In the genomic region with DNA sequence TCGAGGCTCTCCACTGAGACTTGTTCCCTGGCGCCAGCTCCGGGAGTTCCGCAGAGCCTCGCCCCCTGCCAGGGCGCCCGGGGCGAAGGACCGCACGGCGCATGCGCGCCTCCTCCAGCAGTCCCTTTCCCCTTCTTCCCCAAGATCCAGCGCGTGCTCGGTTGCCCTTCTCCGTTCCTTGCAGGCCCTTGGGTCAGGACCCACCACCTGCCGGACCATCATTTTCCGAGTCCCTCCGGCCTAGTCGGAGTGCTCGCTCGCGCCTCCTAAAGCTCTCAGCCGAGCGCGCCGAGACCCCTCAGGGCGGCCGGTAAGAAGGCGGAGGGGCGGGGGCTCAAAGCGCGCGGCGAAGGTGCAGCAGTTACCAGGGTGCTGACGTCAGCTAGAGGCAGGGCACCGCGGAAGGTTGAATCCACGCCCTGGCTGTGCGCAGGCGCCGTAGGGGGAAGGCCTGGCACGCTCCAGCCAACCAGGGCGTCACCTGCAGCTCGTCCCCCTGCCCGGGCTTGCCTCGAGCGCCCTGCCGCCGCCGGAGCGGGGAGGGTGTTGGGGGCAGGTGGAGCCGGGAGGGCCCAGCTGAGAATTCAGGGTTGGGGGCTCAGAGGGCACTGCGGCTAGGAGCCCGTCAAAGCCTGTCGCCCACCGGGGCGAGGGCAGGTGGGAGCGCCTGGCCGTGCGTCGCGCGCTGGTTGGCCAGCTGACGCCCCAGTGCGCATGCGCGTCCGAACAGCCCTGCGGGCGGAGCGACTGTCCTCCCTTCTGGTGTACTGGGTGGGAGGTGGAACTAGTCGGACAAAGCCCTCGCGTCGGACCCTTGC, we compare ENCODE assay signal across 1 cellular context.
TF ChIP-seq lines count a peak whose summit lies in the region.

A gene with protein sequence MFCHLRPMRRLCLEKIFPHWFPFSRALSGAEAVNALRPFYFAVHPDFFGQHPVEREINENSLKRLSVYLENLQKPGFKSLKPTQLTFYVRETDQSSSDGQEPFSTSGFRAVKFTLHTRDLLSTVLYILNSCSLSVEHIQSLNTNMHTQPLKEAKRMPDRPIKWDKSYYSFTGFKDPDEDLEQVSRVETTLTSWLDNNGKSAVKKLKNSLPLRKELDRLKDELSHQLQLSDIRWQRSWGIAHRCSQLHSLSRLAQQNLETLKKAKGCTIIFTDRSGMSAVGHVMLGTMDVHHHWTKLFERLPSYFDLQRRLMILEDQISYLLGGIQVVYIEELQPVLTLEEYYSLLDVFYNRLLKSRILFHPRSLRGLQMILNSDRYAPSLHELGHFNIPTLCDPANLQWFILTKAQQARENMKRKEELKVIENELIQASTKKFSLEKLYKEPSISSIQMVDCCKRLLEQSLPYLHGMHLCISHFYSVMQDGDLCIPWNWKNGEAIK (plus strand): TSS at position 757 of the 818 bp plus-strand sequence. CDS start 16,017 bp downstream, outside the sequence.

TF ChIP-seq in K562, 482 proteins besides CTCF, POLR2A, EP300 and RAD21 (continued from another document and continues in another):
- TF ChIP-seq, protein P1, sequence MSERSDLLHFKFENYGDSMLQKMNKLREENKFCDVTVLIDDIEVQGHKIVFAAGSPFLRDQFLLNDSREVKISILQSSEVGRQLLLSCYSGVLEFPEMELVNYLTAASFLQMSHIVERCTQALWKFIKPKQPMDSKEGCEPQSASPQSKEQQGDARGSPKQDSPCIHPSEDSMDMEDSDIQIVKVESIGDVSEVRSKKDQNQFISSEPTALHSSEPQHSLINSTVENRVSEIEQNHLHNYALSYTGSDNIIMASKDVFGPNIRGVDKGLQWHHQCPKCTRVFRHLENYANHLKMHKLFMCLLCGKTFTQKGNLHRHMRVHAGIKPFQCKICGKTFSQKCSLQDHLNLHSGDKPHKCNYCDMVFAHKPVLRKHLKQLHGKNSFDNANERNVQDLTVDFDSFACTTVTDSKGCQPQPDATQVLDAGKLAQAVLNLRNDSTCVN (CRISPR knock-in tag; IDR thresholded peaks at IDR 0.05) = peak; percentile 9; the same call in 1 of the 2 replicates
- TF ChIP-seq ZNF184 (CRISPR knock-in tag; IDR thresholded peaks at IDR 0.05) (no peak), HDAC1 (IDR thresholded peaks at IDR 0.05) (peak in 1 of 2 experiments; percentile 87; a peak in 1 of 4 replicates), PHF21A (IDR thresholded peaks at IDR 0.05; ENCODE audit: borderline replicate concordance, low read depth) (no peak; the same call in 1 of the 2 replicates), ZNF263 (CRISPR knock-in tag; IDR thresholded peaks at IDR 0.05; ENCODE audit: borderline replicate concordance) (peak; percentile 76; the same call in 1 of the 2 replicates), GABPA (tag; conservative IDR thresholded peaks at IDR 0.05; ENCODE audit: low read depth) (no peak), SRSF3 (IDR thresholded peaks at IDR 0.05; ENCODE audit: insufficient read depth, low read length) (no peak), RBM34 (IDR thresholded peaks at IDR 0.05; ENCODE audit: borderline replicate concordance, insufficient read depth, low read length) (0 out of 2 replicates have a peak, but pooled peaks have one; percentile 56), MIER1 (IDR thresholded peaks at IDR 0.05; ENCODE audit: low read depth) (no peak), BRF1 (IDR thresholded peaks at IDR 0.05; ENCODE audit: borderline replicate concordance, extremely low read depth, insufficient read length) (no peak), ETV1 (tag; conservative IDR thresholded peaks at IDR 0.05; ENCODE audit: low read depth) (no peak; the same call in 1 of the 2 replicates), ATF1 (CRISPR knock-in tag; IDR thresholded peaks at IDR 0.05) (0 out of 2 replicates have a peak, but pooled peaks have one; percentile 37), ATF1 (tag; IDR thresholded peaks at IDR 0.05) (peak; percentile 98), RUNX1 (IDR thresholded peaks at IDR 0.05; ENCODE audit: low read depth) (0 out of 2 replicates have a peak, but pooled peaks have one; percentile 42), POLR3A (IDR thresholded peaks at IDR 0.05; ENCODE audit: borderline replicate concordance, extremely low read depth, insufficient read depth, insufficient read length) (no peak), XRCC4 (IDR thresholded peaks at IDR 0.05; ENCODE audit: extremely low read depth, insufficient read depth, insufficient read length) (no peak), NR2F6 (CRISPR knock-in tag; IDR thresholded peaks at IDR 0.05) (no peak), ZNF384 (IDR thresholded peaks at IDR 0.05; ENCODE audit: low read depth, low read length) (no peak), CHCHD3 (CRISPR knock-in tag; IDR thresholded peaks at IDR 0.05) (no peak), SAP30 (IDR thresholded peaks at IDR 0.05; ENCODE audit: borderline replicate concordance, insufficient read depth, low read depth, low read length, poor library complexity, severe bottlenecking) (peak; percentile 44), TAL1 (IDR thresholded peaks at IDR 0.05) (no peak), SUPT5H (IDR thresholded peaks at IDR 0.05) (peak; percentile 96), SMARCE1 (IDR thresholded peaks at IDR 0.05) (0 out of 2 replicates have a peak, but pooled peaks have one; percentile 27), HDAC6 (IDR thresholded peaks at IDR 0.05; ENCODE audit: low read depth, low read length) (no peak), ZSCAN32 (CRISPR knock-in tag; IDR thresholded peaks at IDR 0.05) (no peak), HNRNPK (IDR thresholded peaks at IDR 0.05; ENCODE audit: low read depth, low read length, poor library complexity, severe bottlenecking) (peak; percentile 53), SMAD4 (CRISPR knock-in tag; conservative IDR thresholded peaks at IDR 0.05) (peak; percentile 8; the same call in 1 of the 2 replicates), SMAD2 (IDR thresholded peaks at IDR 0.05; ENCODE audit: low read depth, low read length) (no peak), MAFK (IDR thresholded peaks at IDR 0.05; ENCODE audit: low read length) (peak; percentile 65), ZFP30 (CRISPR knock-in tag; IDR thresholded peaks at IDR 0.05; ENCODE audit: borderline replicate concordance) (no peak), NFRKB (IDR thresholded peaks at IDR 0.05; ENCODE audit: low read depth) (no peak), TEAD4 (IDR thresholded peaks at IDR 0.05; ENCODE audit: low read length) (peak; percentile 5), TEAD4 (CRISPR knock-in tag; IDR thresholded peaks at IDR 0.05; ENCODE audit: borderline replicate concordance) (no peak; the same call in 1 of the 2 replicates), ZNF408 (CRISPR knock-in tag; IDR thresholded peaks at IDR 0.05; ENCODE audit: low read depth) (no peak), CBX3 (IDR thresholded peaks at IDR 0.05; ENCODE audit: borderline replicate concordance in 1 of 2, low read length in 2 of 2) (peak in 1 of 2 experiments; percentile 97; a peak in 2 of 3 replicates), ZNF431 (CRISPR knock-in tag; IDR thresholded peaks at IDR 0.05) (peak; percentile 75), U2AF2 (optimal IDR thresholded peaks at IDR 0.05; ENCODE audit: low read depth, low read length) (no peak), KLF1 (tag; IDR thresholded peaks at IDR 0.05) (peak; percentile 73)
- TF ChIP-seq, protein P2, sequence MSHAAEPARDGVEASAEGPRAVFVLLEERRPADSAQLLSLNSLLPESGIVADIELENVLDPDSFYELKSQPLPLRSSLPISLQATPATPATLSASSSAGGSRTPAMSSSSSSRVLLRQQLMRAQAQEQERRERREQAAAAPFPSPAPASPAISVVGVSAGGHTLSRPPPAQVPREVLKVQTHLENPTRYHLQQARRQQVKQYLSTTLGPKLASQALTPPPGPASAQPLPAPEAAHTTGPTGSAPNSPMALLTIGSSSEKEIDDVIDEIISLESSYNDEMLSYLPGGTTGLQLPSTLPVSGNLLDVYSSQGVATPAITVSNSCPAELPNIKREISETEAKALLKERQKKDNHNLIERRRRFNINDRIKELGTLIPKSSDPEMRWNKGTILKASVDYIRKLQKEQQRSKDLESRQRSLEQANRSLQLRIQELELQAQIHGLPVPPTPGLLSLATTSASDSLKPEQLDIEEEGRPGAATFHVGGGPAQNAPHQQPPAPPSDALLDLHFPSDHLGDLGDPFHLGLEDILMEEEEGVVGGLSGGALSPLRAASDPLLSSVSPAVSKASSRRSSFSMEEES (CRISPR knock-in tag; IDR thresholded peaks at IDR 0.05) = no peak
- TF ChIP-seq, protein P3, sequence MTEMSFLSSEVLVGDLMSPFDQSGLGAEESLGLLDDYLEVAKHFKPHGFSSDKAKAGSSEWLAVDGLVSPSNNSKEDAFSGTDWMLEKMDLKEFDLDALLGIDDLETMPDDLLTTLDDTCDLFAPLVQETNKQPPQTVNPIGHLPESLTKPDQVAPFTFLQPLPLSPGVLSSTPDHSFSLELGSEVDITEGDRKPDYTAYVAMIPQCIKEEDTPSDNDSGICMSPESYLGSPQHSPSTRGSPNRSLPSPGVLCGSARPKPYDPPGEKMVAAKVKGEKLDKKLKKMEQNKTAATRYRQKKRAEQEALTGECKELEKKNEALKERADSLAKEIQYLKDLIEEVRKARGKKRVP (CRISPR knock-in tag; IDR thresholded peaks at IDR 0.05) = no peak; the same call in 1 of the 2 replicates
- TF ChIP-seq, protein P4, sequence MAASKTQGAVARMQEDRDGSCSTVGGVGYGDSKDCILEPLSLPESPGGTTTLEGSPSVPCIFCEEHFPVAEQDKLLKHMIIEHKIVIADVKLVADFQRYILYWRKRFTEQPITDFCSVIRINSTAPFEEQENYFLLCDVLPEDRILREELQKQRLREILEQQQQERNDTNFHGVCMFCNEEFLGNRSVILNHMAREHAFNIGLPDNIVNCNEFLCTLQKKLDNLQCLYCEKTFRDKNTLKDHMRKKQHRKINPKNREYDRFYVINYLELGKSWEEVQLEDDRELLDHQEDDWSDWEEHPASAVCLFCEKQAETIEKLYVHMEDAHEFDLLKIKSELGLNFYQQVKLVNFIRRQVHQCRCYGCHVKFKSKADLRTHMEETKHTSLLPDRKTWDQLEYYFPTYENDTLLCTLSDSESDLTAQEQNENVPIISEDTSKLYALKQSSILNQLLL (CRISPR knock-in tag; IDR thresholded peaks at IDR 0.05; ENCODE audit: borderline replicate concordance) = no peak
- TF ChIP-seq, protein P5, sequence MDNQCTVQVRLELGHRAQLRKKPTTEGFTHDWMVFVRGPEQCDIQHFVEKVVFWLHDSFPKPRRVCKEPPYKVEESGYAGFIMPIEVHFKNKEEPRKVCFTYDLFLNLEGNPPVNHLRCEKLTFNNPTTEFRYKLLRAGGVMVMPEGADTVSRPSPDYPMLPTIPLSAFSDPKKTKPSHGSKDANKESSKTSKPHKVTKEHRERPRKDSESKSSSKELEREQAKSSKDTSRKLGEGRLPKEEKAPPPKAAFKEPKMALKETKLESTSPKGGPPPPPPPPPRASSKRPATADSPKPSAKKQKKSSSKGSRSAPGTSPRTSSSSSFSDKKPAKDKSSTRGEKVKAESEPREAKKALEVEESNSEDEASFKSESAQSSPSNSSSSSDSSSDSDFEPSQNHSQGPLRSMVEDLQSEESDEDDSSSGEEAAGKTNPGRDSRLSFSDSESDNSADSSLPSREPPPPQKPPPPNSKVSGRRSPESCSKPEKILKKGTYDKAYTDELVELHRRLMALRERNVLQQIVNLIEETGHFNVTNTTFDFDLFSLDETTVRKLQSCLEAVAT (IDR thresholded peaks at IDR 0.05) = no peak
- TF ChIP-seq, protein P6, sequence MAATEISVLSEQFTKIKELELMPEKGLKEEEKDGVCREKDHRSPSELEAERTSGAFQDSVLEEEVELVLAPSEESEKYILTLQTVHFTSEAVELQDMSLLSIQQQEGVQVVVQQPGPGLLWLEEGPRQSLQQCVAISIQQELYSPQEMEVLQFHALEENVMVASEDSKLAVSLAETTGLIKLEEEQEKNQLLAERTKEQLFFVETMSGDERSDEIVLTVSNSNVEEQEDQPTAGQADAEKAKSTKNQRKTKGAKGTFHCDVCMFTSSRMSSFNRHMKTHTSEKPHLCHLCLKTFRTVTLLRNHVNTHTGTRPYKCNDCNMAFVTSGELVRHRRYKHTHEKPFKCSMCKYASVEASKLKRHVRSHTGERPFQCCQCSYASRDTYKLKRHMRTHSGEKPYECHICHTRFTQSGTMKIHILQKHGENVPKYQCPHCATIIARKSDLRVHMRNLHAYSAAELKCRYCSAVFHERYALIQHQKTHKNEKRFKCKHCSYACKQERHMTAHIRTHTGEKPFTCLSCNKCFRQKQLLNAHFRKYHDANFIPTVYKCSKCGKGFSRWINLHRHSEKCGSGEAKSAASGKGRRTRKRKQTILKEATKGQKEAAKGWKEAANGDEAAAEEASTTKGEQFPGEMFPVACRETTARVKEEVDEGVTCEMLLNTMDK (IDR thresholded peaks at IDR 0.05; ENCODE audit: borderline replicate concordance, insufficient read depth, low read depth, low read length, poor library complexity, severe bottlenecking) = peak; percentile 19
- TF ChIP-seq, protein P7, sequence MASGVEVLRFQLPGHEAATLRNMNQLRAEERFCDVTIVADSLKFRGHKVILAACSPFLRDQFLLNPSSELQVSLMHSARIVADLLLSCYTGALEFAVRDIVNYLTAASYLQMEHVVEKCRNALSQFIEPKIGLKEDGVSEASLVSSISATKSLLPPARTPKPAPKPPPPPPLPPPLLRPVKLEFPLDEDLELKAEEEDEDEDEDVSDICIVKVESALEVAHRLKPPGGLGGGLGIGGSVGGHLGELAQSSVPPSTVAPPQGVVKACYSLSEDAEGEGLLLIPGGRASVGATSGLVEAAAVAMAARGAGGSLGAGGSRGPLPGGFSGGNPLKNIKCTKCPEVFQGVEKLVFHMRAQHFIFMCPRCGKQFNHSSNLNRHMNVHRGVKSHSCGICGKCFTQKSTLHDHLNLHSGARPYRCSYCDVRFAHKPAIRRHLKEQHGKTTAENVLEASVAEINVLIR (CRISPR knock-in tag; IDR thresholded peaks at IDR 0.05) = peak; percentile 82
- TF ChIP-seq, protein P8, sequence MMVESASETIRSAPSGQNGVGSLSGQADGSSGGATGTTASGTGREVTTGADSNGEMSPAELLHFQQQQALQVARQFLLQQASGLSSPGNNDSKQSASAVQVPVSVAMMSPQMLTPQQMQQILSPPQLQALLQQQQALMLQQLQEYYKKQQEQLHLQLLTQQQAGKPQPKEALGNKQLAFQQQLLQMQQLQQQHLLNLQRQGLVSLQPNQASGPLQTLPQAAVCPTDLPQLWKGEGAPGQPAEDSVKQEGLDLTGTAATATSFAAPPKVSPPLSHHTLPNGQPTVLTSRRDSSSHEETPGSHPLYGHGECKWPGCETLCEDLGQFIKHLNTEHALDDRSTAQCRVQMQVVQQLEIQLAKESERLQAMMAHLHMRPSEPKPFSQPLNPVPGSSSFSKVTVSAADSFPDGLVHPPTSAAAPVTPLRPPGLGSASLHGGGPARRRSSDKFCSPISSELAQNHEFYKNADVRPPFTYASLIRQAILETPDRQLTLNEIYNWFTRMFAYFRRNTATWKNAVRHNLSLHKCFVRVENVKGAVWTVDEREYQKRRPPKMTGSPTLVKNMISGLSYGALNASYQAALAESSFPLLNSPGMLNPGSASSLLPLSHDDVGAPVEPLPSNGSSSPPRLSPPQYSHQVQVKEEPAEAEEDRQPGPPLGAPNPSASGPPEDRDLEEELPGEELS (CRISPR knock-in tag; IDR thresholded peaks at IDR 0.05; ENCODE audit: borderline replicate concordance) = peak; percentile 95
- TF ChIP-seq, protein P9, sequence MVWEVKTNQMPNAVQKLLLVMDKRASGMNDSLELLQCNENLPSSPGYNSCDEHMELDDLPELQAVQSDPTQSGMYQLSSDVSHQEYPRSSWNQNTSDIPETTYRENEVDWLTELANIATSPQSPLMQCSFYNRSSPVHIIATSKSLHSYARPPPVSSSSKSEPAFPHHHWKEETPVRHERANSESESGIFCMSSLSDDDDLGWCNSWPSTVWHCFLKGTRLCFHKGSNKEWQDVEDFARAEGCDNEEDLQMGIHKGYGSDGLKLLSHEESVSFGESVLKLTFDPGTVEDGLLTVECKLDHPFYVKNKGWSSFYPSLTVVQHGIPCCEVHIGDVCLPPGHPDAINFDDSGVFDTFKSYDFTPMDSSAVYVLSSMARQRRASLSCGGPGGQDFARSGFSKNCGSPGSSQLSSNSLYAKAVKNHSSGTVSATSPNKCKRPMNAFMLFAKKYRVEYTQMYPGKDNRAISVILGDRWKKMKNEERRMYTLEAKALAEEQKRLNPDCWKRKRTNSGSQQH (CRISPR knock-in tag; IDR thresholded peaks at IDR 0.05) = no peak; the same call in 1 of the 2 replicates
